17 cellular contexts compared by ENCODE assay signal in genomic region chr3:188503647-188504046, GRCh38.
A peak's percentile ranks its signal among the peaks of the same experiment; 100 is the strongest.
DNase-seq lines count a peak whose midpoint lies in the region; FAIRE-seq and TF ChIP-seq lines count a peak whose summit lies in the region.
"Had no signal": no experiment of that assay in that cellular context is flagged by ENCODE, and none has a peak within 500 bp of the region (broad histone marks: within the 10 kb centered on the region; RNA-seq: fewer than 3 reads in every experiment).

No MANE protein-coding gene starts in this region.

- CTCF ChIA-PET in MCF 10A (lab: Yijun Ruan, JAX), result interaction anchor here (0.7 to 1.0 kb wide), 2 partner anchors 118 to 243 kb away, joined by 3 to 5 read pairs; no protein-coding TSS in a partner anchor

- peaks cover 38% of the 10 kb centered on the region for H3K9me3 Mint-ChIP-seq in MCF 10A (ENCODE audit: unreplicated experiment)
- H3K9me3 Mint-ChIP-seq in astrocyte (ENCODE audit: unreplicated experiment), result peaks cover 17% of the 10 kb centered on the region

- H3K36me3 ChIP-seq in breast epithelium (no peaks in the 10 kb centered on the region), astrocyte (ENCODE audit: insufficient read depth, low read length) (no peaks in the 10 kb centered on the region), HAP-1 (replicated peaks) (no peaks in the 10 kb centered on the region)

- POLR2A ChIA-PET in MCF 10A (lab: Yijun Ruan, JAX), result interaction anchor here (0.6 to 0.7 kb wide), 3 partner anchors 14 to 1309 kb away, joined by 3 read pairs; no protein-coding TSS in a partner anchor

- FAIRE-seq in astrocyte (lab: Jason Lieb, UNC) (no peak), frontal cortex (lab: Jason Lieb, UNC) (no peak)
- FAIRE-seq: GM12878 had no signal

- H4K20me1 ChIP-seq in astrocyte (ENCODE audit: insufficient read depth, low read length), result peaks cover 11% of the 10 kb centered on the region

- no peaks in the 10 kb centered on the region for H3K4me1 ChIP-seq in breast epithelium
- peaks cover 21% of the 10 kb centered on the region for H3K4me1 ChIP-seq in astrocyte (ENCODE audit: insufficient read depth, low read length)
- no peaks in the 10 kb centered on the region for H3K4me1 ChIP-seq in HAP-1

- H3K4me2 ChIP-seq in astrocyte (ENCODE audit: low read length), result no peak overlapping the region
- H3K4me2 ChIP-seq: GM23338 had no signal

- H3K4me3 ChIP-seq in breast epithelium (no peak overlapping the region), astrocyte (ENCODE audit: insufficient read depth, low read depth, low read length) (no peak overlapping the region), HAP-1 (no peak overlapping the region)
- H3K4me3 ChIP-seq: GM12878, GM23338 had no signal

- peaks cover 74% of the 10 kb centered on the region for H3K79me2 ChIP-seq in astrocyte (ENCODE audit: insufficient read depth, low read length)

- H3K27me3 Mint-ChIP-seq in MCF 10A (ENCODE audit: insufficient read depth, unreplicated experiment) (no peaks in the 10 kb centered on the region), astrocyte (ENCODE audit: low read depth, unreplicated experiment) (no peaks in the 10 kb centered on the region)
- H3K27me3 Mint-ChIP-seq: CD4-positive, alpha-beta memory T cell had no signal

- peak; percentile 7 for DNase-seq in MCF 10A (ENCODE audit: unreplicated experiment)
- DNase-seq in breast epithelium (ENCODE audit: low spot score in 2 of 2), result no peak
- DNase-seq in M059J (ENCODE audit: low read depth), result peak; percentile 58
- no peak for DNase-seq in astrocyte (ENCODE audit: low read depth)
- DNase-seq in epidermal melanocyte (ENCODE audit: insufficient read length, low spot score), result no peak
- DNase-seq in frontal cortex (ENCODE audit: low spot score in 2 of 2), result no peak
- DNase-seq in HAP-1 (ENCODE audit: low spot score in 2 of 2), result no peak
- DNase-seq: 8988T; C1 segment of cervical spinal cord; CD4-positive, alpha-beta memory T cell; COR-L47; DMS153; EL; GDM1; H9 had no signal

- H2AFZ ChIP-seq in astrocyte (ENCODE audit: low read depth, low read length), result no peak overlapping the region
- H2AFZ ChIP-seq: GM23338 had no signal

- H3K4me3 Mint-ChIP-seq in MCF 10A (ENCODE audit: unreplicated experiment), result no peak overlapping the region
- no peak overlapping the region for H3K4me3 Mint-ChIP-seq in astrocyte (ENCODE audit: unreplicated experiment)
- H3K4me3 Mint-ChIP-seq: CD4-positive, alpha-beta memory T cell; GM23338; H9 had no signal

- no TSS peak for BruUV-seq in MCF 10A (replicated peaks; lab: Mats Ljungman, UMichigan)

- intact Hi-C loops in MCF 10A (cut with micrococcal nuclease), result no loop called here
- intact Hi-C loops in breast epithelium (cut with DNase I; ENCODE audit: low total_unique reads), result loop anchor here (10.0 kb wide), 1 partner anchor 1289 kb away; no protein-coding TSS in a partner anchor

- H3K27me3 ChIP-seq in breast epithelium, result no peaks in the 10 kb centered on the region
- H3K27me3 ChIP-seq in astrocyte (ENCODE audit: insufficient read depth, low read length), result no peaks in the 10 kb centered on the region
- no peaks in the 10 kb centered on the region for H3K27me3 ChIP-seq in HAP-1 (ENCODE audit: low read depth)

- H3K36me3 Mint-ChIP-seq in MCF 10A (ENCODE audit: insufficient read depth, unreplicated experiment) (no peaks in the 10 kb centered on the region), astrocyte (ENCODE audit: low read depth, unreplicated experiment) (peaks cover 20% of the 10 kb centered on the region)

- no peak overlapping the region for H3K27ac ChIP-seq in breast epithelium
- H3K27ac ChIP-seq in astrocyte (ENCODE audit: low read depth, low read length), result no peak overlapping the region

- H3K4me1 Mint-ChIP-seq in MCF 10A (ENCODE audit: insufficient read depth, unreplicated experiment) (peaks cover 4% of the 10 kb centered on the region), astrocyte (ENCODE audit: low read depth, unreplicated experiment) (peaks cover 39% of the 10 kb centered on the region)

- TF ChIP-seq POLR2A in breast epithelium (IDR thresholded peaks at IDR 0.05), result no peak

- in situ Hi-C loops in HAP-1 (cut with MboI; ENCODE audit: low sequenced_read_pairs), result no loop called here

- no peak overlapping the region for H3K9ac ChIP-seq in astrocyte (ENCODE audit: low read length)

- TF ChIP-seq CTCF in MCF 10A (IDR thresholded peaks at IDR 0.05; ENCODE audit: unreplicated experiment) (no peak), breast epithelium (IDR thresholded peaks at IDR 0.05) (no peak), astrocyte (IDR thresholded peaks at IDR 0.05; ENCODE audit: insufficient read depth, low read depth, low read length) (no peak)

- peaks cover 0 to 12% of the 10 kb centered on the region in 2 donors for H3K9me3 ChIP-seq in breast epithelium
- H3K9me3 ChIP-seq in astrocyte (ENCODE audit: insufficient read depth, low read depth, low read length), result no peaks in the 10 kb centered on the region
- no peaks in the 10 kb centered on the region for H3K9me3 ChIP-seq in HAP-1

- H3K27ac Mint-ChIP-seq in MCF 10A (ENCODE audit: low read depth, unreplicated experiment) (no peak overlapping the region), astrocyte (ENCODE audit: unreplicated experiment) (peak overlapping the region; percentile 14)
- H3K27ac Mint-ChIP-seq: CD4-positive, alpha-beta memory T cell; GM23338; H9 had no signal

Comparison
In these comparisons a context has a peak if more than half of its experiments do, and no peak if none do; other contexts are left out.
1. DNase-seq: peak in MCF 10A (single experiment) and M059J (single experiment); none in breast epithelium (0 of 2), astrocyte (single experiment), epidermal melanocyte (single experiment), frontal cortex (0 of 2) and HAP-1 (0 of 2).